Comparison of ENCODE assay signal across 9 cellular contexts in the genomic region with DNA sequence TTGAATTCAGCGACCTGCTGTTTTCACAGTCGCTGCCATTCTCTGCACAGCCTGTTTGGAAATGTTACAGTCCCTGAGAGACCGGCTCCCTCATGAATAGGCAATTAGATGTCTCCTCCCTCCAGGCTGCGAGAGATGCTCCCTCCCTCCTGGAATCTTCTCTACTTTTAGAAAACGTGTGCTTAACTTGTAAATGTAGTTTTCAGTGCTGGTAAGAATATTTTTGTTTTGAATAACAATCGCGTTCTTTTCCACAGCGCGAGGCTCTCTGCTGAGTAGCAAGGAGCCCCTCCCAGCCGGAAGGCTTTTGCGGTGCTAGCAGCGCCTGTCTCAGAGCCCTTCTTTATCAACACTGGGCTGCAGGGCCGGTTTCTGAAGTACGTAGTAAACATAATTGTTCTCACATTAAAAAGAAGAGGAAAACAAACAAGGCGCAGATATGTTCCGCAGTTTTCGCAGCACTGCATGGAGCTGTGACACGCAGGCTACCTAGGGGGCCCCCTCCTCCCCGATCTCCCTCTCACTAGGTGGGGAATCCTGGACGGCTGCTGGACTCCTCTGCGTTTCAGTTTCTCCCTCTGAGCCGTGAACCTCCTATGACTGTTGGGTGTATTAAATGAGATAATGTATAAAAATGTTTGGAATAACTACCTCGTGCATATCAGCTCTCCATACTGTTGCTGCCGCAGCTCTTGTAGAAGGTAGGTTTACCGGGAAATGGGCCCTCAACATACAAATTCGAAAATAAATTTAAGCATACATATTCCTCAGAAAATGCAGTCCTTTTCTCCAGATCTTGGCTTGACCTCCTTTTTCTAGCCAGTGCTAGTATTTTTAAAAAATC.
DNase-seq lines count a peak whose midpoint lies in the region; ATAC-seq and TF ChIP-seq lines count a peak whose summit lies in the region.
"Had no signal": no experiment of that assay in that cellular context is flagged by ENCODE, and none has a peak within 500 bp of the region (broad histone marks: within the 10 kb centered on the region; RNA-seq: fewer than 3 reads in every experiment).

No MANE protein-coding gene starts in this region.

- peaks cover 0 to 2% of the 10 kb centered on the region in 2 donors for H3K27me3 ChIP-seq in mucosa of rectum (ENCODE audit: control insufficient read depth in 2 of 2, insufficient read depth in 2 of 2, low read length in 2 of 2)

- ATAC-seq in omental fat pad (ENCODE audit: low FRiP score): no peak

- no peaks in the 10 kb centered on the region for H3K9me3 ChIP-seq in mucosa of rectum (ENCODE audit: control insufficient read depth in 2 of 2, low read length in 2 of 2)

- no peaks in the 10 kb centered on the region for H3K36me3 Mint-ChIP-seq in chondrocyte (ENCODE audit: low read depth)

- H3K27ac Mint-ChIP-seq in chondrocyte (ENCODE audit: unreplicated experiment): no peak overlapping the region
- H3K27ac Mint-ChIP-seq: stimulated activated naive CD8-positive, alpha-beta T cell treated with anti-CD3 and anti-CD28 coated beads, Interleukin-15, Interleukin-2, amounts not matched to agents 100 ng/mL and 50 ng/mL, for 24 hours had no signal

- no peak for TF ChIP-seq CTCF in AG10803 (conservative IDR thresholded peaks at IDR 0.05; ENCODE audit: low read length)
- peak; percentile 20 for TF ChIP-seq CTCF in chondrocyte (IDR thresholded peaks at IDR 0.05)
- no peak for TF ChIP-seq CTCF in omental fat pad (IDR thresholded peaks at IDR 0.05)

- H3K27ac ChIP-seq in mucosa of rectum (ENCODE audit: low read depth in 2 of 2, low read length in 2 of 2): no peak overlapping the region

- no peak overlapping the region for H3K9ac ChIP-seq in mucosa of rectum (ENCODE audit: low read depth in 1 of 2, low read length in 2 of 2)

- H3K4me1 ChIP-seq in mucosa of rectum (ENCODE audit: control insufficient read depth in 2 of 2, insufficient read depth in 2 of 2, low read length in 2 of 2): no peaks in the 10 kb centered on the region

- no peak overlapping the region for H3K4me3 Mint-ChIP-seq in chondrocyte (ENCODE audit: unreplicated experiment)
- H3K4me3 Mint-ChIP-seq: stimulated activated naive CD8-positive, alpha-beta T cell treated with anti-CD3 and anti-CD28 coated beads, Interleukin-15, Interleukin-2, amounts not matched to agents 100 ng/mL and 50 ng/mL, for 24 hours had no signal

- peaks cover 15% of the 10 kb centered on the region for H3K27me3 Mint-ChIP-seq in chondrocyte (ENCODE audit: low read depth)

- H3K4me1 Mint-ChIP-seq in chondrocyte (ENCODE audit: low read depth): no peaks in the 10 kb centered on the region

- H3K36me3 ChIP-seq in mucosa of rectum (ENCODE audit: control insufficient read depth in 2 of 2, insufficient read depth in 2 of 2, low read length in 2 of 2): no peaks in the 10 kb centered on the region

- H3K4me3 ChIP-seq in AG10803 (ENCODE audit: low read length) (peak overlapping the region; percentile 10), mucosa of rectum (ENCODE audit: low read length in 2 of 2) (peak overlapping the region; percentile 6 to 59)

- peaks cover 3% of the 10 kb centered on the region for H3K9me3 Mint-ChIP-seq in chondrocyte (ENCODE audit: low read depth)

- no peak for DNase-seq in AG10803 (ENCODE audit: low read depth)
- peak; percentile 8 for DNase-seq in GM19238 (ENCODE audit: insufficient read length, low spot score)
- peak; percentile 26 for DNase-seq in NCI-H2227 (lab: John Stamatoyannopoulos, UW; ENCODE audit: unreplicated experiment)
- no peak for DNase-seq in chondrocyte (ENCODE audit: low spot score)
- DNase-seq in omental fat pad (ENCODE audit: low spot score): no peak
- no peak for DNase-seq in central memory CD4-positive, alpha-beta T cell
- DNase-seq in NCI-H1930 (lab: John Stamatoyannopoulos, UW): no peak

Comparison
In these comparisons a context has a peak if more than half of its experiments do, and no peak if none do; other contexts are left out.
1. DNase-seq: peak in GM19238 (single experiment) and NCI-H2227 (single experiment); none in AG10803 (single experiment), chondrocyte (single experiment), omental fat pad (single experiment), central memory CD4-positive, alpha-beta T cell (single experiment) and NCI-H1930 (0 of 2).